Comparison of ENCODE assay signal across 20 cellular contexts in genomic region chr4:177010421-177010820, GRCh38.
A peak's percentile ranks its signal among the peaks of the same experiment; 100 is the strongest.
DNase-seq lines count a peak whose midpoint lies in the region; ATAC-seq and TF ChIP-seq lines count a peak whose summit lies in the region.
"Had no signal": no experiment of that assay in that cellular context is flagged by ENCODE, and none has a peak within 500 bp of the region (broad histone marks: within the 10 kb centered on the region; RNA-seq: fewer than 3 reads in every experiment).

No MANE protein-coding gene starts in this region.

- H3K79me2 ChIP-seq in mammary epithelial cell (ENCODE audit: insufficient read depth, low read length) = peaks cover 39% of the 10 kb centered on the region

- dilution Hi-C loops in mammary epithelial cell (cut with HindIII; ENCODE audit: low sequenced_read_pairs) = loop anchor here (25.0 kb wide), 1 partner anchor 223 kb away; the partner anchor contains the start of gene VEGFC

- H3K36me3 Mint-ChIP-seq in HFFc6 (ENCODE audit: low read depth) (peaks cover 30% of the 10 kb centered on the region), progenitor cell of endocrine pancreas (ENCODE audit: insufficient read depth) (no peaks in the 10 kb centered on the region)

- H3K27ac Mint-ChIP-seq in HFFc6 (peak overlapping the region; percentile 89), progenitor cell of endocrine pancreas (no peak overlapping the region)
- H3K27ac Mint-ChIP-seq: B cell, GM23338 had no signal

- no peaks in the 10 kb centered on the region for H4K20me1 ChIP-seq in mammary epithelial cell (ENCODE audit: insufficient read depth, low read length)

- CTCF ChIA-PET in mammary epithelial cell (lab: Charles Lee; ENCODE audit: low non-redundant PET) = no interaction called here

- H3K4me3 ChIP-seq in mammary epithelial cell (replicated peaks in 1 of 3; ENCODE audit: insufficient read depth in 1 of 3, low read depth in 2 of 3, low read length in 3 of 3) = peak overlapping the region; percentile 45 to 98 (median 81)
- H3K4me3 ChIP-seq in fibroblast of mammary gland (ENCODE audit: control insufficient read depth, low read depth, low read length) = no peak overlapping the region
- H3K4me3 ChIP-seq: GM23338 had no signal

- no peak overlapping the region for H2AFZ ChIP-seq in mammary epithelial cell (ENCODE audit: low read depth, low read length)
- H2AFZ ChIP-seq: GM23338 had no signal

- peak overlapping the region; percentile 96 for H3K9ac ChIP-seq in mammary epithelial cell (ENCODE audit: insufficient read depth, low read length)

- H3K4me3 Mint-ChIP-seq in HFFc6 (peak overlapping the region; percentile 71), progenitor cell of endocrine pancreas (ENCODE audit: low read depth) (no peak overlapping the region)
- H3K4me3 Mint-ChIP-seq: B cell, GM23338 had no signal

- in situ Hi-C loops in mammary epithelial cell (cut with MboI; ENCODE audit: low sequenced_read_pairs in 2 of 2) = loop anchor here in 1 of 2 donors (25.0 kb wide), 1 partner anchor 223 kb away; the partner anchor contains the start of gene VEGFC

- TF ChIP-seq CTCF in HFFc6 (IDR thresholded peaks at IDR 0.05) (no peak), mammary epithelial cell (conservative IDR thresholded peaks at IDR 0.05 in 1 of 2, IDR thresholded peaks at IDR 0.05 in 1 of 2; ENCODE audit: extremely low read depth in 1 of 2, insufficient read depth in 1 of 2, low read depth in 1 of 2, low read length in 2 of 2) (no peak), fibroblast of mammary gland (conservative IDR thresholded peaks at IDR 0.05; ENCODE audit: control insufficient read depth, insufficient read depth, low read depth, low read length) (no peak), progenitor cell of endocrine pancreas (IDR thresholded peaks at IDR 0.05; ENCODE audit: unreplicated experiment) (no peak)

- no peak for ATAC-seq in GM19455 (IDR thresholded peaks at IDR 0.05; ENCODE audit: unreplicated experiment)
- ATAC-seq: GM23338 had no signal

- no peak for DNase-seq in HFFc6
- DNase-seq in mammary epithelial cell = peak; percentile 69
- DNase-seq in fibroblast of mammary gland (ENCODE audit: low read depth) = peak; percentile 62
- no peak for DNase-seq in SW480 (ENCODE audit: low spot score)
- no peak for DNase-seq in progenitor cell of endocrine pancreas (ENCODE audit: low spot score, unreplicated experiment)
- no peak for DNase-seq in COLO668 (lab: John Stamatoyannopoulos, UW; ENCODE audit: unreplicated experiment)
- DNase-seq: ACHN, COR-L47, DMS 273 treated with DMSO at 0.1 percent for 48 hours, GDM1, HCEC 1CT, NCI-H1105, NCI-H2081, NCI-H2171 treated with DMSO at 0.1 percent for 48 hours, NCI-H748 treated with DMSO at 0.1 percent for 48 hours, SHP77 treated with DMSO at 0.1 percent for 48 hours, SK-N-SH had no signal

- H3K27me3 Mint-ChIP-seq in HFFc6 (ENCODE audit: insufficient read depth) = no peaks in the 10 kb centered on the region; the same call in 1 of the 2 replicates
- H3K27me3 Mint-ChIP-seq in progenitor cell of endocrine pancreas = no peaks in the 10 kb centered on the region
- H3K27me3 Mint-ChIP-seq: B cell had no signal

- peaks cover 37% of the 10 kb centered on the region for H3K4me1 ChIP-seq in mammary epithelial cell (ENCODE audit: insufficient read depth, low read length)

- H3K4me1 Mint-ChIP-seq in HFFc6 (ENCODE audit: low read depth) (peaks cover 75% of the 10 kb centered on the region), progenitor cell of endocrine pancreas (ENCODE audit: low read depth) (no peaks in the 10 kb centered on the region)
- H3K4me1 Mint-ChIP-seq: B cell, GM23338 had no signal

- H3K4me2 ChIP-seq in mammary epithelial cell (ENCODE audit: insufficient read depth, low read depth, low read length) = peak overlapping the region; percentile 83
- H3K4me2 ChIP-seq: GM23338 had no signal

- H3K9me3 Mint-ChIP-seq in HFFc6 (peaks cover 38% of the 10 kb centered on the region), progenitor cell of endocrine pancreas (ENCODE audit: low read depth) (peaks cover 8% of the 10 kb centered on the region)
- H3K9me3 Mint-ChIP-seq: GM23338 had no signal

- peaks cover 2% of the 10 kb centered on the region for H3K36me3 ChIP-seq in mammary epithelial cell (ENCODE audit: insufficient read depth, low read length)

- 6% methylated on average over 2 of the region's 2 CpGs for WGBS in mammary epithelial cell (ENCODE audit: low coverage, missing lambda C conversion rate)

- intact Hi-C loops in mammary epithelial cell (cut with micrococcal nuclease) = no loop called here

- H3K27me3 ChIP-seq in mammary epithelial cell (ENCODE audit: insufficient read depth, low read length) = no peaks in the 10 kb centered on the region

- peaks cover 12% of the 10 kb centered on the region for H3K9me3 ChIP-seq in mammary epithelial cell (replicated peaks; ENCODE audit: insufficient read depth, low read length)

- BruUV-seq in mammary epithelial cell (replicated peaks; lab: Mats Ljungman, UMichigan) = no TSS peak

- peak overlapping the region; percentile 100 for H3K27ac ChIP-seq in mammary epithelial cell (ENCODE audit: insufficient read depth, low read depth, low read length)

Comparison
In these comparisons a context has a peak if more than half of its experiments do, and no peak if none do; other contexts are left out.
1. DNase-seq: peak in mammary epithelial cell (single experiment) and fibroblast of mammary gland (single experiment); none in HFFc6 (single experiment), SW480 (single experiment), progenitor cell of endocrine pancreas (single experiment) and COLO668 (single experiment).